In genomic region chr1:201612645-201613044, GRCh38 we compare ENCODE assay signal across 22 cellular contexts.
"Had no signal": no experiment of that assay in that cellular context is flagged by ENCODE, and none has a peak within 500 bp of the region (broad histone marks: within the 10 kb centered on the region; RNA-seq: fewer than 3 reads in every experiment).

No MANE protein-coding gene starts in this region.

- H3K4me3 ChIP-seq: MG63 had no signal

- H3K4me2 ChIP-seq: SK-N-SH had no signal

- H3K27ac ChIP-seq: HL-60, RWPE1 had no signal

- FAIRE-seq: HTR-8/SVneo had no signal

- H3K9me3 ChIP-seq: MG63, SK-N-SH had no signal

- DNase-seq: Karpas-422, KG1, MG63, NCI-H1092, NCI-H1105 treated with DMSO at 0.1 percent for 48 hours, NCI-H1417 treated with DMSO at 0.1 percent for 48 hours, NCI-H146, NCI-H1694 treated with DMSO at 0.1 percent for 48 hours, NCI-H1930, NCI-H2081, NCI-H2107, NCI-H2227 treated with DMSO at 0.1 percent for 48 hours, NCI-H446, NCI-H510A, NCI-H524 treated with DMSO at 0.1 percent for 48 hours, NCI-H69, NCI-H774, SHP77, SK-N-SH had no signal

- H3K27me3 ChIP-seq: MG63 had no signal

- H3K9ac ChIP-seq: SK-N-SH had no signal
